In the genomic region with DNA sequence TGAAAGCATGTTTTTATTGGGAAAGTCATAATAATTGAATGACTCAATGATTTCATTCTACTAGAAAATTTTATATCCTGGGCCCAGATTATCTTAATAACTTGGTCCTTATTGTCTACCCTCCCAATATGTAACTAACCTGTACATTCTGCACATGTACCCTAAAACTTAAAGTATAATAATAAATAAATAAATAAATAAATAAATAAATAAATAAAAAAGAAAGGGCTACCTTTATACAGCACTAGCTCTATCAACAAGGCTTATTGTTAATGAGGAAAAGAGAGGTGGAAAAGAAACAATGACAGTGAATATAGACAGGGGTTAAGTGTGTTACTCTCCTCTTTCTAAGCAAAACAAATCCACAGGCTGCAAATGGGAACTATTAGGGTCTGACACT, we compare ENCODE assay signal across 33 cellular contexts.
"Had no signal": no experiment of that assay in that cellular context is flagged by ENCODE, and none has a peak within 500 bp of the region (broad histone marks: within the 10 kb centered on the region; RNA-seq: fewer than 3 reads in every experiment).

No MANE protein-coding gene starts in this region.

- H3K4me1 ChIP-seq: adrenal gland, ascending aorta, breast epithelium had no signal

- DNase-seq: activated effector memory CD4-positive, alpha-beta T cell treated with anti-CD3 and anti-CD28 coated beads, Interleukin-2, amount 50 U/mL, for 16 hours; activated effector memory CD4-positive, alpha-beta T cell treated with Interleukin-2 at 50 U/mL for 16 hours; activated gamma-delta T cell; activated gamma-delta T cell treated with Interleukin-2 at 50 U/mL for 16 hours; activated naive CD4-positive, alpha-beta T cell; activated naive CD4-positive, alpha-beta T cell treated with anti-CD3 and anti-CD28 coated beads for 36 hours; activated naive CD4-positive, alpha-beta T cell treated with anti-CD3 and anti-CD28 coated beads, Interleukin-2, amount 10 ng/mL, durations not matched to agents 7 days and 5 days; activated naive CD4-positive, alpha-beta T cell treated with anti-CD3 and anti-CD28 coated beads, Interleukin-2, amount 50 U/mL, for 16 hours; activated naive CD4-positive, alpha-beta T cell treated with Interleukin-2 at 50 U/mL for 16 hours; activated naive CD8-positive, alpha-beta T cell treated with anti-CD3 and anti-CD28 coated beads for 36 hours; activated naive CD8-positive, alpha-beta T cell treated with anti-CD3 and anti-CD28 coated beads, Interleukin-2, amount 10 ng/mL, durations not matched to agents 7 days and 5 days; activated naive CD8-positive, alpha-beta T cell treated with anti-CD3 and anti-CD28 coated beads, Interleukin-2, amount 50 U/mL, for 24 hours; activated T-cell treated with anti-CD3 and anti-CD28 coated beads, Interleukin-2, amount 50 U/mL, for 24 hours; activated T-cell treated with anti-CD3 and anti-CD28 coated beads, Interleukin-2, amount 50 U/mL, for 4 hours; activated T-cell treated with anti-CD3 and anti-CD28 coated beads, Interleukin-2, amount 50 U/mL, for 48 hours; activated T-cell treated with anti-CD3 and anti-CD28 coated beads, Interleukin-2, amount 50 U/mL, for 72 hours; adrenal gland; amniotic stem cell; amygdala; anterior cingulate cortex; aorta; body of pancreas; brain microvascular endothelial cell; caudate nucleus; central memory CD4-positive, alpha-beta T cell; cerebellar nuclear complex had no signal

- ATAC-seq: activated naive CD4-positive, alpha-beta T cell treated with anti-CD3 and anti-CD28 coated beads, Interleukin-2, amount 50 U/mL, for 72 hours; activated naive CD8-positive, alpha-beta T cell treated with anti-CD3 and anti-CD28 coated beads, Interleukin-2, amount 50 U/mL, for 24 hours; activated T-cell treated with anti-CD3 and anti-CD28 coated beads, Interleukin-2, amount 50 U/mL, for 4 hours; activated T-cell treated with anti-CD3 and anti-CD28 coated beads, Interleukin-2, amount 50 U/mL, for 72 hours; activated T-helper 17 cell treated with anti-CD3 and anti-CD28 coated beads, Interleukin-2, amount 50 U/mL, for 72 hours; body of pancreas had no signal

- H3K36me3 ChIP-seq: adrenal gland, ascending aorta, brain microvascular endothelial cell, breast epithelium, cardiac muscle cell had no signal

- H3K4me3 ChIP-seq: adrenal gland, ascending aorta, body of pancreas, breast epithelium, cardiac muscle cell had no signal

- H3K27ac ChIP-seq: adrenal gland, ascending aorta, body of pancreas, brain microvascular endothelial cell, breast epithelium, cardiac muscle cell had no signal

- H3K9me3 ChIP-seq: adrenal gland, ascending aorta, body of pancreas, breast epithelium had no signal

- FAIRE-seq: astrocyte, bronchial epithelial cell had no signal
